In the genomic region with DNA sequence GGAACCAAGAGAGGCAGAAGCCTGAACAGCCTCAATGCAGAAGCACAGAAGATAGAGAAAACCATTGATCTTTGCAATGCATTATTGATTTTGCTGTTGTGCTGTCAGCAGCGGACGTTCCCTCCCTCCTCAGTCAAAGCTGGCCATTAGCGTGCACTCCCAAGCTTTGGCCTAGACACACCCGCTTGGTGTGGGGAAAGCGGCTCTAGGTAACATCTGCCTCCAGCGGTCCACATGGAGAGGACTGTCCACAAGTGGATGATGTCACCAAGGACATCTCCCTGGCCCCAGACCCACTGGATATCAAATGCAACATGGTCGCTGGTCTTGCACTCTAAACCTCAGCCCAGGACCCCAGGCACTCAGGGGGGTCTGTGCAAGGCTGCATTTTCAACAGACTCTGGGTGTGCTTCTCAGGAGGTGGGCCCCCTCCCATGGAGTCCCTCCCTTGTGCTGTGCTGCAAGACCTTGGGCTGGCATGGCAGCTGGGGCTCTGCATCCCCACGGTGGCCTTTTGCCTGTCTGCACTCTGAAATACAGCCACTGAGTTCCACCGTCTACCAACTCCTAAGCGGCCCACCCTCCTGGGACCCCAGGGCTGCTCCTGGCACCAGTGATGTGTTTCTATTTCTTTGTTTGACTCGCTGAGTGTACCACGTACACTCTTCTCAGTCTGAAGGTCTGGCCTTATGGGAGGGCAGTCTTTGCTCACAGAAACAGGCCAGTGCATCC, we compare ENCODE assay signal across 10 cellular contexts. TPM values are rescaled to one million over a fixed set of nuclear protein-coding genes. Genes with fewer than 3 reads are reported as not detected.
DNase-seq lines count a peak whose midpoint lies in the region; ATAC-seq and TF ChIP-seq lines count a peak whose summit lies in the region.
"Had no signal": no experiment of that assay in that cellular context is flagged by ENCODE, and none has a peak within 500 bp of the region (broad histone marks: within the 10 kb centered on the region; RNA-seq: fewer than 3 reads in every experiment).

No MANE protein-coding gene starts in this region.

- H3K27me3 ChIP-seq in PC-3 (ENCODE audit: low read length) (no peaks in the 10 kb centered on the region), hepatocyte (no peaks in the 10 kb centered on the region)
- H3K27me3 ChIP-seq: cardiac muscle cell had no signal

- no peak for ATAC-seq in PC-3
- ATAC-seq in stimulated activated memory B cell treated with anti-CD40 and anti-IgM and Interleukin-4, amounts not matched to agents 10 μg/mL and 1 μg/mL and 100 μg/mL, for 72 hours = no peak

- H3K4me1 ChIP-seq in PC-3 (ENCODE audit: insufficient read depth, low read length) (peaks cover 9% of the 10 kb centered on the region; the same call in 1 of the 2 replicates), hepatocyte (ENCODE audit: insufficient read depth) (peaks cover 4% of the 10 kb centered on the region)

- no peak overlapping the region for H2AFZ ChIP-seq in PC-3 (ENCODE audit: low read length)
- no peak overlapping the region for H2AFZ ChIP-seq in hepatocyte

- no peak overlapping the region for H3K27ac ChIP-seq in PC-3 (ENCODE audit: low read length)
- no peak overlapping the region for H3K27ac ChIP-seq in hepatocyte

- no peaks in the 10 kb centered on the region for H3K9me3 Mint-ChIP-seq in T-helper 1 cell treated with Interleukin-12 subunit alpha and Interleukin-12 subunit beta and Interleukin-4 antibody, amounts not matched to agents 30 μg/mL and 1 μg/mL, for 36 hours
- H3K9me3 Mint-ChIP-seq in stimulated activated memory B cell treated with anti-CD40 and anti-IgM and Interleukin-4, amounts not matched to agents 10 μg/mL and 1 μg/mL and 100 μg/mL, for 72 hours = no peaks in the 10 kb centered on the region

- POLR2A ChIA-PET in PC-3 (lab: Charles Lee; ENCODE audit: unreplicated experiment) = no interaction called here

- H3K9me2 ChIP-seq in PC-3 (replicated peaks; ENCODE audit: low read length) (no peaks in the 10 kb centered on the region), hepatocyte (replicated peaks; ENCODE audit: insufficient read depth) (no peaks in the 10 kb centered on the region)

- intact Hi-C loops in PC-3 (cut with micrococcal nuclease) = no loop called here

- no peaks in the 10 kb centered on the region for H3F3A ChIP-seq in PC-3 (ENCODE audit: low read length, unreplicated experiment)

- peak overlapping the region; percentile 83 for H3K4me2 ChIP-seq in PC-3 (ENCODE audit: low read length)
- H3K4me2 ChIP-seq in hepatocyte = peak overlapping the region; percentile 94

- H3K9me3 ChIP-seq in PC-3 (ENCODE audit: low read length) = no peaks in the 10 kb centered on the region
- no peaks in the 10 kb centered on the region for H3K9me3 ChIP-seq in hepatocyte (ENCODE audit: low read depth)

- no peak overlapping the region; the same call in 1 of the 2 replicates for H3K4me3 ChIP-seq in PC-3 (ENCODE audit: low read length)
- no peak overlapping the region for H3K4me3 ChIP-seq in hepatocyte

- CTCF ChIA-PET in PC-3 (lab: Charles Lee) = no interaction called here

- no peak for TF ChIP-seq CTCF in PC-3 (conservative IDR thresholded peaks at IDR 0.05; ENCODE audit: low read depth, low read length)
- no peak for TF ChIP-seq CTCF in hepatocyte (IDR thresholded peaks at IDR 0.05; ENCODE audit: poor library complexity)

- peaks cover 31% of the 10 kb centered on the region for H3K79me2 ChIP-seq in PC-3 (ENCODE audit: low read length)
- H3K79me2 ChIP-seq in hepatocyte = peaks cover 53% of the 10 kb centered on the region

- H3K27ac Mint-ChIP-seq in T-helper 1 cell treated with Interleukin-12 subunit alpha and Interleukin-12 subunit beta and Interleukin-4 antibody, amounts not matched to agents 30 μg/mL and 1 μg/mL, for 36 hours = peak overlapping the region; percentile 96
- H3K27ac Mint-ChIP-seq in stimulated activated memory B cell treated with anti-CD40 and anti-IgM and Interleukin-4, amounts not matched to agents 10 μg/mL and 1 μg/mL and 100 μg/mL, for 72 hours = peak overlapping the region; percentile 89

- H4K20me1 ChIP-seq in PC-3 (ENCODE audit: low read length) (peaks cover 3% of the 10 kb centered on the region; the same call in 1 of the 2 replicates), hepatocyte (ENCODE audit: insufficient read depth, poor library complexity, severe bottlenecking) (peaks cover 3% of the 10 kb centered on the region)

- DNase-seq in T-helper 1 cell = no peak
- DNase-seq in PC-3 = no peak
- DNase-seq in hepatocyte (ENCODE audit: low spot score) = no peak
- DNase-seq in erythroblast (lab: John Stamatoyannopoulos, UW) = no peak
- DNase-seq in GOT3 (lab: John Stamatoyannopoulos, UW) = no peak
- DNase-seq in central memory CD4-positive, alpha-beta T cell = no peak
- DNase-seq: ACHN had no signal

- no peak for TF ChIP-seq POLR2A in erythroblast (IDR thresholded peaks at IDR 0.05; ENCODE audit: low read length)

- BruUV-seq in PC-3 (replicated peaks; lab: Mats Ljungman, UMichigan) = no TSS peak

- WGBS in hepatocyte (ENCODE audit: low lambda C conversion rate, missing lambda C conversion rate) = 88% methylated on average over 12 of the region's 12 CpGs

- peaks cover 79% of the 10 kb centered on the region for H3K4me1 Mint-ChIP-seq in T-helper 1 cell treated with Interleukin-12 subunit alpha and Interleukin-12 subunit beta and Interleukin-4 antibody, amounts not matched to agents 30 μg/mL and 1 μg/mL, for 36 hours (ENCODE audit: low read depth)
- peaks cover 85% of the 10 kb centered on the region for H3K4me1 Mint-ChIP-seq in stimulated activated memory B cell treated with anti-CD40 and anti-IgM and Interleukin-4, amounts not matched to agents 10 μg/mL and 1 μg/mL and 100 μg/mL, for 72 hours

- H3K36me3 Mint-ChIP-seq in T-helper 1 cell treated with Interleukin-12 subunit alpha and Interleukin-12 subunit beta and Interleukin-4 antibody, amounts not matched to agents 30 μg/mL and 1 μg/mL, for 36 hours (ENCODE audit: low read depth) = peaks cover 36% of the 10 kb centered on the region
- peaks cover 21% of the 10 kb centered on the region for H3K36me3 Mint-ChIP-seq in stimulated activated memory B cell treated with anti-CD40 and anti-IgM and Interleukin-4, amounts not matched to agents 10 μg/mL and 1 μg/mL and 100 μg/mL, for 72 hours

- H3K9ac ChIP-seq in PC-3 (ENCODE audit: low read length) = no peak overlapping the region

- H3K27me3 Mint-ChIP-seq in T-helper 1 cell treated with Interleukin-12 subunit alpha and Interleukin-12 subunit beta and Interleukin-4 antibody, amounts not matched to agents 30 μg/mL and 1 μg/mL, for 36 hours (ENCODE audit: low read depth) = no peaks in the 10 kb centered on the region
- H3K27me3 Mint-ChIP-seq in stimulated activated memory B cell treated with anti-CD40 and anti-IgM and Interleukin-4, amounts not matched to agents 10 μg/mL and 1 μg/mL and 100 μg/mL, for 72 hours = no peaks in the 10 kb centered on the region

- peak overlapping the region; percentile 99 for H3K4me3 Mint-ChIP-seq in T-helper 1 cell treated with Interleukin-12 subunit alpha and Interleukin-12 subunit beta and Interleukin-4 antibody, amounts not matched to agents 30 μg/mL and 1 μg/mL, for 36 hours
- peak overlapping the region; percentile 83 for H3K4me3 Mint-ChIP-seq in stimulated activated memory B cell treated with anti-CD40 and anti-IgM and Interleukin-4, amounts not matched to agents 10 μg/mL and 1 μg/mL and 100 μg/mL, for 72 hours

- H3K36me3 ChIP-seq in PC-3 (ENCODE audit: low read depth, low read length) (no peaks in the 10 kb centered on the region), hepatocyte (replicated peaks; ENCODE audit: insufficient read depth, low read depth) (no peaks in the 10 kb centered on the region)
- H3K36me3 ChIP-seq: cardiac muscle cell had no signal

RNA-seq across cellular contexts. Expression of a gene that starts 1.9 kb away (rescaled TPM):
- 5.0 and 8.0 TPM in 2 replicates for total RNA-seq in PC-3 (2014; rRNA removed)
- total RNA-seq in hepatocyte = 9.4 and 10.0 TPM in 2 replicates
- 10.1 and 10.4 TPM in 2 replicates for polyA plus RNA-seq in hepatocyte
